Comparison of ENCODE assay signal across 8 cellular contexts in the genomic region with DNA sequence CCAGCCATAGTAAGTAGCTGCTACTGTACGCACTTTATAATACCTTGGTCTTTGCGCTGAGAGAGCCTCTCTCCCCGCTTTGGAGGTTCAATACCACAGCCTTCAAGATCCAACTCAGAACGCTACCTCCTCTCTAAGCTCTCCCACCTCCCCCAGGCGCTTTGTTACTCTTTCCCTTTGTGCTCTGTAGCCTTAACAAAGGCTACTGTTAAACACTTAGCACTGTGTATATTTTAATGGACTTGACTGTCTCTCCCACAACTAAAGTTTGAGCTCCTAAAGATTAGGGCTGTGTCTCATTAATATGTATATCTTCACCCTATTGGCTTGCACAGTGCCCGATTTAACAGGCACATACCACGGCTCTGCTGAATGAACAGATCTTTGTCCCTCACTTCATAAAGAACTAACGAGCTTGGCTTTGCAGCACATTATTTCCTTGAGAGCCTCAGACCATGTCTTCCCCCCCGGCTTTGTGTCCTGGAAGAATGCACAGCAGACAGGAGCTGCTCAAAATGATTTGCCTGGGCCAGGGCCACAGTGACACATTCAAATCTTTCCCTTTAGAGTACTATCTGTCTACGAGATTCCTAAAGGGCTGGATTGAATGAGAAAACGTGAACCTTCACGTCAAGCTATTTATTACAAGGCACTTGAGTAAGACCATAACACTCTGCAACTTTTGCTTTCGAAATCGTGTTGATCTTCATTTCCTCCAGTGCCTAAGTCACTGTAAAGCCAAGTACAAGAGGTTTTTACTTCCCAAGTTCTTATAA. TPM values are rescaled to one million over a fixed set of nuclear protein-coding genes. Genes with fewer than 3 reads are reported as not detected.
DNase-seq lines count a peak whose midpoint lies in the region; ATAC-seq and TF ChIP-seq lines count a peak whose summit lies in the region.

No MANE protein-coding gene starts in this region.

- peaks cover 71% of the 10 kb centered on the region for H3K36me3 ChIP-seq in KOPT-K1 (ENCODE audit: insufficient read depth, low read length)
- no peaks in the 10 kb centered on the region for H3K36me3 ChIP-seq in adrenal gland (replicated peaks in 1 of 2)

- peak overlapping the region; percentile 11 for H3K27ac ChIP-seq in AG04450 (ENCODE audit: low read depth, low read length)
- peak overlapping the region; percentile 59 for H3K27ac ChIP-seq in KOPT-K1 (ENCODE audit: low read depth, low read length, poor library complexity, severe bottlenecking)
- H3K27ac ChIP-seq in adrenal gland = peak overlapping the region in 4 of 5 donors; percentile 3 to 77 (median 49)

- H3K9me3 ChIP-seq in AG04450 (ENCODE audit: control insufficient read depth, insufficient read depth, low read length) (no peaks in the 10 kb centered on the region; the same call in 1 of the 2 replicates), KOPT-K1 (ENCODE audit: insufficient read depth, low read length, poor library complexity, severe bottlenecking) (no peaks in the 10 kb centered on the region), adrenal gland (replicated peaks in 1 of 3) (no peaks in the 10 kb centered on the region)

- ATAC-seq in GM19043 (IDR thresholded peaks at IDR 0.05; ENCODE audit: low read depth, unreplicated experiment) = peak; percentile 39

- H3K4me1 Mint-ChIP-seq in mesothelial cell of epicardium = peaks cover 4% of the 10 kb centered on the region

- peak overlapping the region; percentile 36 for H3K4me3 ChIP-seq in AG04450 (ENCODE audit: low read depth, low read length)
- H3K4me3 ChIP-seq in adrenal gland = peak overlapping the region in 1 of 4 donors; percentile 42

- no peak overlapping the region for H3K4me3 Mint-ChIP-seq in mesothelial cell of epicardium

- H3K4me1 ChIP-seq in adrenal gland (replicated peaks in 1 of 2) = peaks cover 0 to 18% of the 10 kb centered on the region in 2 donors

- H3K27me3 Mint-ChIP-seq in mesothelial cell of epicardium (ENCODE audit: low read depth) = no peaks in the 10 kb centered on the region

- CTCF ChIA-PET in AG04450 (lab: Charles Lee) = interaction anchor here (0.9 to 1.7 kb wide), 3 partner anchors 50 to 82 kb away, joined by 3 to 5 read pairs (median 4); a partner anchor contains a TSS

- H3K27me3 ChIP-seq in AG04450 (ENCODE audit: control insufficient read depth, insufficient read depth, low read length) = no peaks in the 10 kb centered on the region
- H3K27me3 ChIP-seq in adrenal gland = no peaks in the 10 kb centered on the region

- DNase-seq in AG04450 (ENCODE audit: low read depth, low spot score) (peak; percentile 8), adrenal gland (no peak), iris pigment epithelial cell (ENCODE audit: low read depth) (peak; percentile 80), stromal cell of bone marrow (ENCODE audit: low read depth) (peak; percentile 63), mesothelial cell of epicardium (ENCODE audit: low spot score in 2 of 2, unreplicated experiment in 2 of 2) (no peak), cerebellum (ENCODE audit: low spot score) (no peak)

- POLR2A ChIA-PET in AG04450 (lab: Yijun Ruan, JAX) = no interaction called here

- 61 to 71% (median 67%) methylated on average over 14 of the region's 14 CpGs for WGBS in adrenal gland, 4 donors

- H3K27ac Mint-ChIP-seq in mesothelial cell of epicardium = no peak overlapping the region

- H3K36me3 Mint-ChIP-seq in mesothelial cell of epicardium = no peaks in the 10 kb centered on the region

- TF ChIP-seq POLR2A in adrenal gland (IDR thresholded peaks at IDR 0.05) = no peak

- TF ChIP-seq CTCF in AG04450 (IDR thresholded peaks at IDR 0.05; ENCODE audit: low read depth, low read length) = no peak
- TF ChIP-seq CTCF in adrenal gland (IDR thresholded peaks at IDR 0.05) = no peak
- TF ChIP-seq CTCF in mesothelial cell of epicardium (IDR thresholded peaks at IDR 0.05; ENCODE audit: unreplicated experiment) = no peak

- H3K9me3 Mint-ChIP-seq in mesothelial cell of epicardium = no peaks in the 10 kb centered on the region

- intact Hi-C loops in adrenal gland (cut with DNase I) = no loop called here

RNA-seq across cellular contexts. Expression of a gene that starts 22.1 kb away (rescaled TPM):
- polyA plus RNA-seq in AG04450 (2011; rRNA removed) = 3.9 and 5.7 TPM in 2 replicates
- 1.3 and 3.7 TPM in 2 replicates for polyA minus RNA-seq in AG04450 (2011; rRNA and poly(A)+ RNA removed)
- total RNA-seq in adrenal gland = 10 to 100 TPM in 4 of 8 donors, 1 to 10 TPM in 4; 2.6 to 12.5 (median 9.7) TPM
- polyA plus RNA-seq in adrenal gland = 10 to 100 TPM in 2 of 3 donors, 1 to 10 TPM in 1; 8.5 to 13.4 (median 13.1) TPM
- 3.8 to 6.0 TPM (median 5.4 TPM) in 3 replicates for total RNA-seq in mesothelial cell of epicardium
- total RNA-seq in cerebellum = 11.7 TPM

RNA-seq across cellular contexts. Expression of a gene that starts 58.1 kb away (rescaled TPM):
- polyA plus RNA-seq in AG04450 (2011; rRNA removed) (20.9 and 25.3 TPM in 2 replicates), adrenal gland (10 to 100 TPM in 1 of 3 donors, 1 to 10 TPM in 2; 3.1 to 13.0 (median 3.5) TPM)
- 70.2 and 112 TPM in 2 replicates for polyA minus RNA-seq in AG04450 (2011; rRNA and poly(A)+ RNA removed)
- total RNA-seq in adrenal gland (10 to 100 TPM; 13.8 to 32.6 (median 21.7) TPM), mesothelial cell of epicardium (81.9 to 85.4 TPM (median 83.6 TPM) in 3 replicates), cerebellum (82.6 TPM)

Comparison
In these comparisons a context has a peak if more than half of its experiments do, and no peak if none do; other contexts are left out.
1. DNase-seq: peak in AG04450 (single experiment), iris pigment epithelial cell (single experiment) and stromal cell of bone marrow (single experiment); none in adrenal gland (0 of 7), mesothelial cell of epicardium (0 of 2) and cerebellum (single experiment).
2. Peak in every context shown above with its lines, with median percentiles within 50 percentile points of each other: H3K27ac ChIP-seq.